Comparison of ENCODE assay signal across 1 cellular context in genomic region chr11:29293825-29294224, GRCh38.
TF ChIP-seq lines count a peak whose summit lies in the region.

No MANE protein-coding gene starts in this region.

TF ChIP-seq in liver, 16 proteins besides CTCF, POLR2A, EP300 and RAD21 (continued from another document):
- TF ChIP-seq, protein P1, sequence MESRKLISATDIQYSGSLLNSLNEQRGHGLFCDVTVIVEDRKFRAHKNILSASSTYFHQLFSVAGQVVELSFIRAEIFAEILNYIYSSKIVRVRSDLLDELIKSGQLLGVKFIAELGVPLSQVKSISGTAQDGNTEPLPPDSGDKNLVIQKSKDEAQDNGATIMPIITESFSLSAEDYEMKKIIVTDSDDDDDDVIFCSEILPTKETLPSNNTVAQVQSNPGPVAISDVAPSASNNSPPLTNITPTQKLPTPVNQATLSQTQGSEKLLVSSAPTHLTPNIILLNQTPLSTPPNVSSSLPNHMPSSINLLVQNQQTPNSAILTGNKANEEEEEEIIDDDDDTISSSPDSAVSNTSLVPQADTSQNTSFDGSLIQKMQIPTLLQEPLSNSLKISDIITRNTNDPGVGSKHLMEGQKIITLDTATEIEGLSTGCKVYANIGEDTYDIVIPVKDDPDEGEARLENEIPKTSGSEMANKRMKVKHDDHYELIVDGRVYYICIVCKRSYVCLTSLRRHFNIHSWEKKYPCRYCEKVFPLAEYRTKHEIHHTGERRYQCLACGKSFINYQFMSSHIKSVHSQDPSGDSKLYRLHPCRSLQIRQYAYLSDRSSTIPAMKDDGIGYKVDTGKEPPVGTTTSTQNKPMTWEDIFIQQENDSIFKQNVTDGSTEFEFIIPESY (IDR thresholded peaks at IDR 0.05): no peak
- TF ChIP-seq EGR1 (IDR thresholded peaks at IDR 0.05; ENCODE audit: low read depth in 2 of 2): no peak
- TF ChIP-seq YY1 (IDR thresholded peaks at IDR 0.05): no peak
- TF ChIP-seq FOXA1 (IDR thresholded peaks at IDR 0.05): no peak
